Comparison of ENCODE assay signal across 8 cellular contexts in the genomic region with DNA sequence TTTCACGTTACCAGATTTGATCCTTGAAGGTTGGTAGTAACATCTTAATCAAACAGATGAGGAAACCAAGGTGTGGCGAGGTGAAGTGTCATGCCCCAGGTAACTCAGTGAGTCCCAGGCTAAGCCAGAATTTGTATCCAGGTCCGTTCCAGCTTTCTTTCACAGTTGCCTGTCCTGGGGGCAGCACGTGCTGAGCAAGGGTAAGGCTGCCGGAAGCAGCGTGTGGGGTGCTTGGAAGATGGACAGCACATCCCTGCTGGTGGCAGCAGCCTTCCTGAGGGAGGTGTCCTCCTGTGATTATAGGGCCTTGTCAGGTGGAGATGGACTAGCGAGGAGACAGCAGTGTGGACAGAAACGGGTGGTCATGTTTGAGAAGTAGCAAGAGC. TPM values are rescaled to one million over a fixed set of nuclear protein-coding genes. Genes with fewer than 3 reads are reported as not detected.
A peak's percentile ranks its signal among the peaks of the same experiment; 100 is the strongest.
DNase-seq lines count a peak whose midpoint lies in the region; ATAC-seq, FAIRE-seq and TF ChIP-seq lines count a peak whose summit lies in the region.

No MANE protein-coding gene starts in this region.

- no peak overlapping the region for H2AFZ ChIP-seq in OCI-LY7 (ENCODE audit: low read length)
- H2AFZ ChIP-seq in endothelial cell of umbilical vein (ENCODE audit: low read depth, low read length) = no peak overlapping the region

- no peaks in the 10 kb centered on the region for H3K27me3 ChIP-seq in CD4-positive, alpha-beta T cell (ENCODE audit: control insufficient read depth, insufficient read depth, low read length)
- no peaks in the 10 kb centered on the region for H3K27me3 ChIP-seq in endothelial cell of umbilical vein (ENCODE audit: control insufficient read depth in 2 of 2, insufficient read depth in 2 of 2, low read length in 2 of 2)
- H3K27me3 ChIP-seq in ovary = no peaks in the 10 kb centered on the region

- H3K36me3 Mint-ChIP-seq in CD4-positive, alpha-beta T cell (ENCODE audit: low read depth) = peaks cover 4% of the 10 kb centered on the region

- H3K27me3 Mint-ChIP-seq in CD4-positive, alpha-beta T cell = no peaks in the 10 kb centered on the region

- H3K36me3 ChIP-seq in OCI-LY7 (ENCODE audit: insufficient read depth, low read length) = 0 out of 2 replicates have a peak, but pooled peaks cover under 1% of the 10 kb centered on the region
- peaks cover 0 to 3% of the 10 kb centered on the region in 2 experiments for H3K36me3 ChIP-seq in endothelial cell of umbilical vein (ENCODE audit: control insufficient read depth in 2 of 2, extremely low read depth in 1 of 2, insufficient read depth in 2 of 2, low read length in 2 of 2)
- no peaks in the 10 kb centered on the region for H3K36me3 ChIP-seq in ovary

- H3K27ac ChIP-seq in CD4-positive, alpha-beta T cell (ENCODE audit: low read depth, low read length) = no peak overlapping the region
- no peak overlapping the region for H3K27ac ChIP-seq in OCI-LY7 (ENCODE audit: low read depth, low read length, poor library complexity, severe bottlenecking)
- peak overlapping the region; percentile 58 for H3K27ac ChIP-seq in endothelial cell of umbilical vein (ENCODE audit: insufficient read depth, low read depth, low read length)
- H3K27ac ChIP-seq in ovary = peak overlapping the region; percentile 72 to 78

- TF ChIP-seq POLR2A in endothelial cell of umbilical vein (IDR thresholded peaks at IDR 0.05; ENCODE audit: low read depth, low read length) (no peak), ovary (IDR thresholded peaks at IDR 0.05) (no peak)

- dilution Hi-C loops in endothelial cell of umbilical vein (cut with MboI; ENCODE audit: extremely low pct_ligation_motif_present, low sequenced_read_pairs) = no loop called here

- no peak for DNase-seq in CD4-positive, alpha-beta T cell
- DNase-seq in OCI-LY7 (ENCODE audit: low spot score) (no peak), endothelial cell of umbilical vein (ENCODE audit: low read depth, low spot score) (peak; percentile 14), ovary (peak in 1 of 5 donors; percentile 26), SW 1271 (lab: John Stamatoyannopoulos, UW) (no peak), ureter (ENCODE audit: low spot score) (no peak)

- no peak for TF ChIP-seq CTCF in CD4-positive, alpha-beta T cell (IDR thresholded peaks at IDR 0.05)
- TF ChIP-seq CTCF in OCI-LY7 (conservative IDR thresholded peaks at IDR 0.05; ENCODE audit: low read length) (no peak), endothelial cell of umbilical vein (IDR thresholded peaks at IDR 0.05; ENCODE audit: extremely low read depth in 1 of 2, insufficient read depth in 1 of 2, low read depth in 1 of 2, low read length in 2 of 2) (no peak), ovary (IDR thresholded peaks at IDR 0.05) (no peak)

- CTCF ChIA-PET in CD4-positive, alpha-beta T cell (lab: Charles Lee) = interaction anchor here (1.1 kb wide), 1 partner anchor 183 kb away, joined by 3 read pairs; no protein-coding TSS in a partner anchor
- CTCF ChIA-PET in OCI-LY7 (lab: Charles Lee; ENCODE audit: unreplicated experiment) (no interaction called here), endothelial cell of umbilical vein (lab: Charles Lee) (interaction anchor here (0.7 to 1.7 kb wide), 7 partner anchors 12 to 114 kb away, joined by 3 to 5 read pairs (median 4); no protein-coding TSS in a partner anchor)

- peak overlapping the region; percentile 72 for H3K4me3 Mint-ChIP-seq in CD4-positive, alpha-beta T cell

- ATAC-seq in CD4-positive, alpha-beta T cell (ENCODE audit: poor library complexity) = no peak
- ATAC-seq in GM19324 (IDR thresholded peaks at IDR 0.05; ENCODE audit: low FRiP score, unreplicated experiment) = no peak
- ATAC-seq in HG02571 (IDR thresholded peaks at IDR 0.05; ENCODE audit: unreplicated experiment) = no peak

- H3K79me2 ChIP-seq in OCI-LY7 (ENCODE audit: insufficient read depth, low read depth, low read length) (peaks cover 9% of the 10 kb centered on the region; the same call in 1 of the 2 replicates), endothelial cell of umbilical vein (ENCODE audit: control insufficient read depth, insufficient read depth, low read length) (peaks cover 54% of the 10 kb centered on the region)

- H3K4me1 Mint-ChIP-seq in CD4-positive, alpha-beta T cell (ENCODE audit: low read depth) = peaks cover 22% of the 10 kb centered on the region

- no peaks in the 10 kb centered on the region for H3K9me3 ChIP-seq in CD4-positive, alpha-beta T cell (ENCODE audit: control insufficient read depth, low read length)
- H3K9me3 ChIP-seq in OCI-LY7 (ENCODE audit: low read length) (no peaks in the 10 kb centered on the region), endothelial cell of umbilical vein (replicated peaks; ENCODE audit: control insufficient read depth, insufficient read depth, low read length) (no peaks in the 10 kb centered on the region), ovary (no peaks in the 10 kb centered on the region)

- POLR2A ChIA-PET in CD4-positive, alpha-beta T cell (lab: Charles Lee) = no interaction called here
- POLR2A ChIA-PET in OCI-LY7 (lab: Charles Lee) (no interaction called here), endothelial cell of umbilical vein (lab: Charles Lee) (interaction anchor here (1.1 kb wide), 2 partner anchors 14 to 57 kb away, joined by 3 read pairs; a partner anchor contains a TSS)

- H4K20me1 ChIP-seq in OCI-LY7 (ENCODE audit: insufficient read depth, low read length) (no peaks in the 10 kb centered on the region), endothelial cell of umbilical vein (replicated peaks; ENCODE audit: control insufficient read depth, extremely low read depth, insufficient read depth, low read length) (no peaks in the 10 kb centered on the region)

- BruUV-seq in OCI-LY7 (replicated peaks; lab: Mats Ljungman, UMichigan) = no TSS peak
- BruUV-seq in endothelial cell of umbilical vein (replicated peaks; lab: Mats Ljungman, UMichigan) = TSS peak; percentile 32

- H3K4me2 ChIP-seq in OCI-LY7 (ENCODE audit: low read length) (peak overlapping the region; percentile 97), endothelial cell of umbilical vein (ENCODE audit: insufficient read depth, low read length) (peak overlapping the region; percentile 81)

- H3K4me1 ChIP-seq in OCI-LY7 (ENCODE audit: insufficient read depth, low read length, poor library complexity, severe bottlenecking) (peaks cover 16% of the 10 kb centered on the region), endothelial cell of umbilical vein (ENCODE audit: control insufficient read depth, extremely low read depth, insufficient read depth, low read length) (peaks cover 60% of the 10 kb centered on the region), ovary (ENCODE audit: insufficient read depth) (peaks cover 45% of the 10 kb centered on the region)

- intact Hi-C loops in CD4-positive, alpha-beta T cell (cut with DNase I, micrococcal nuclease) = loop anchor here in 1 of 2 experiments (2.0 to 5.0 kb wide), 5 partner anchors 59 to 140 kb away; a partner anchor contains a TSS
- intact Hi-C loops in OCI-LY7 (cut with micrococcal nuclease; ENCODE audit: unreplicated experiment) = loop anchor here (5.0 kb wide), 1 partner anchor 60 kb away; a partner anchor contains a TSS
- intact Hi-C loops in endothelial cell of umbilical vein (cut with micrococcal nuclease) = loop anchor here (1.0 to 5.0 kb wide), 2 partner anchors 51 to 140 kb away; a partner anchor contains a TSS
- intact Hi-C loops in ovary (cut with DNase I) = loop anchor here in 2 of 4 donors (5.0 kb wide), 1 partner anchor 70 kb away; a partner anchor contains a TSS

- H3K9me1 ChIP-seq in endothelial cell of umbilical vein (replicated peaks; ENCODE audit: control insufficient read depth, extremely low read depth, insufficient read depth, low read length) = no peaks in the 10 kb centered on the region

- peak overlapping the region; percentile 48 for H3K9ac ChIP-seq in endothelial cell of umbilical vein (replicated peaks; ENCODE audit: extremely low read depth, insufficient read depth, low read length)

- FAIRE-seq in endothelial cell of umbilical vein (lab: Jason Lieb, UNC) = no peak

- no peak overlapping the region for H3K27ac Mint-ChIP-seq in CD4-positive, alpha-beta T cell

- H3K4me3 ChIP-seq in OCI-LY7 (ENCODE audit: low read depth, low read length, poor library complexity, severe bottlenecking) (no peak overlapping the region), endothelial cell of umbilical vein (replicated peaks in 1 of 3; ENCODE audit: insufficient read depth in 1 of 3, low read depth in 1 of 3, low read length in 3 of 3) (peak overlapping the region in 2 of 3 experiments; percentile 63 to 82), ovary (peak overlapping the region; percentile 84)

- WGBS in ovary, 3 donors = 31 to 42% (median 38%) methylated on average over 8 of the region's 8 CpGs

- no peaks in the 10 kb centered on the region for H3K9me2 ChIP-seq in OCI-LY7 (ENCODE audit: insufficient read depth, low read length)

- no peak for TF ChIP-seq EP300 in ovary (IDR thresholded peaks at IDR 0.05)

- no peaks in the 10 kb centered on the region for H3K9me3 Mint-ChIP-seq in CD4-positive, alpha-beta T cell

TF ChIP-seq in endothelial cell of umbilical vein, 7 proteins besides CTCF, POLR2A, EP300 and RAD21 (continues in another document):
- no peak for TF ChIP-seq FOS (IDR thresholded peaks at IDR 0.05; ENCODE audit: borderline replicate concordance, insufficient read depth, low read length)
- TF ChIP-seq JUN (IDR thresholded peaks at IDR 0.05; ENCODE audit: borderline replicate concordance, insufficient read depth, insufficient read length, low read depth) = no peak
- TF ChIP-seq GATA2 (IDR thresholded peaks at IDR 0.05; ENCODE audit: insufficient read depth, insufficient read length, low read depth, low read length) = no peak
- no peak for TF ChIP-seq POLR2AphosphoS5 (IDR thresholded peaks at IDR 0.05; ENCODE audit: insufficient read depth, low read depth, low read length)
- TF ChIP-seq, protein P1, sequence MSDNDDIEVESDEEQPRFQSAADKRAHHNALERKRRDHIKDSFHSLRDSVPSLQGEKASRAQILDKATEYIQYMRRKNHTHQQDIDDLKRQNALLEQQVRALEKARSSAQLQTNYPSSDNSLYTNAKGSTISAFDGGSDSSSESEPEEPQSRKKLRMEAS (IDR thresholded peaks at IDR 0.05; ENCODE audit: insufficient read depth, insufficient read length) = no peak

RNA-seq across cellular contexts. Expression of a gene that starts 50.9 kb away (rescaled TPM):
- total RNA-seq in CD4-positive, alpha-beta T cell = 10 to 100 TPM in 1 of 2 experiments, 1 to 10 TPM in 1; 9.0 to 10.1 TPM
- total RNA-seq in OCI-LY7 (2014; rRNA removed; shearing (Covaris generic)) = 24.4 and 31.6 TPM in 2 replicates
- total RNA-seq in OCI-LY7 (2022) (30.6 and 31.1 TPM in 2 replicates), endothelial cell of umbilical vein (104 TPM in 2 replicates), ovary (100 to 1,000 TPM in 2 of 7 donors, 10 to 100 TPM in 5; 54.6 to 175 (median 88.7) TPM), ureter (108 TPM)
- polyA plus RNA-seq in endothelial cell of umbilical vein (53.8 and 60.6 TPM in 2 replicates), ovary (10 to 100 TPM; 19.5 to 69.5 TPM)
- polyA plus RNA-seq in endothelial cell of umbilical vein (2011; cell fraction: cytosol; rRNA removed) = 63.6 and 79.0 TPM in 2 replicates
- polyA plus RNA-seq in endothelial cell of umbilical vein (2011; cell fraction: nucleus; rRNA removed) = 47.6 and 54.0 TPM in 2 replicates
- polyA plus RNA-seq in endothelial cell of umbilical vein (2012) = 54.5 and 57.2 TPM in 2 replicates
- 107 and 137 TPM in 2 replicates for polyA minus RNA-seq in endothelial cell of umbilical vein
- 14.3 TPM for polyA minus RNA-seq in endothelial cell of umbilical vein (2011; cell fraction: cytosol; rRNA and poly(A)+ RNA removed)
- polyA minus RNA-seq in endothelial cell of umbilical vein (2011; cell fraction: nucleus; rRNA and poly(A)+ RNA removed) = 37.7 and 39.5 TPM in 2 replicates

Comparison
In these comparisons a context has a peak if more than half of its experiments do, and no peak if none do; other contexts are left out.
1. H3K27ac ChIP-seq: peak in endothelial cell of umbilical vein (single experiment) and ovary (2 of 2); none in CD4-positive, alpha-beta T cell (single experiment) and OCI-LY7 (single experiment).